ENCODE assay signal across 1 cellular context in the genomic region with DNA sequence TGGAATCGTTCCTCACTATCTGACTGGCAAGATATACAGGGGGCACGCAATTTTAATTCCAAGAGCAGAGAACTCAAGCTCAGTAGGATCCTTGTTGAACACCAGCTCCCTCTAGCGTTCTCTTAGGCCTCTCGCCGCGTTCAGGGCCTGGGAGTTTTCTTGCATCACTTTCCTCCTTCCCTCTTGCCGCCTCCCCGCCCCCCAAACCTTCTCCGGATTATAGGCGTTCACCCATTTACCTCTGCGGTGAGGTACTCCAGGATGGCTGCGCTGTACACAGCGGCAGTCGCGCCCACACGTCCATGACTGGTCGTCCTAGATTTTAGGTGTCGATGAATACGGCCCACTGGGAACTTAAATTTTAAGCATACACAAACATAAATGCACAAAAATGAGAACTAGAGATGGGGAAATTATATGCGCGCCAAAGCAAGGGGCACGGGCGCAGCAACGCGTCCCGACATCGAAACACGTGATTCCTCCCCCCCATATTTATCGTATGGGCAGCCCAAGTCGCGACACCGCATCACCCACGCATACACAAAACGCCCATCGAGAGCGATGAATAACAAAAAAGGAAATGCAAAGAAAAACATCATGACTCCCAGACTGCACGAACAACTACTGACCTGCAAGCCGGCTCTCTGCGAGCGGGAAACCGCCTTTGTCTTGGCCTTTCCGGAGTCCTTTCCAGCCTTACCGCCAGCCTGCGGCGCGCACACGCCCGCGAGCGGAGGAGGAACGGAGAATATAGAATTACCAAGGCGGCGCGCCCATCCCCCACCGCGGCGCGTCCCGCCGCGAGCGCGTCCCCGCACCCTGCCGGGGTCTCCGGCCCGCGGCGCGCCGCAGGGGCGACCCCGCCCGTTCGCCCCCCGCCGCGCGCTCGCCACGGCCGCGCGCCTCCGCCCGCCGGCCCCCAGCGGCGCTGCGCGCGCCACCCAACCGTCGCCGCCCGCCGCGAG.
TF ChIP-seq lines count a peak whose summit lies in the region.

No MANE protein-coding gene starts in this region.

TF ChIP-seq in HEK293, 187 proteins besides CTCF, POLR2A, EP300 and RAD21 (continued from another document and continues in another):
- no peak for TF ChIP-seq ZNF221 (tag by site-specific recombination; IDR thresholded peaks at IDR 0.05; ENCODE audit: borderline replicate concordance)
- TF ChIP-seq ZNF560 (tag by site-specific recombination; IDR thresholded peaks at IDR 0.05; ENCODE audit: borderline replicate concordance): no peak
- no peak for TF ChIP-seq ZNF311 (tag by site-specific recombination; IDR thresholded peaks at IDR 0.05; ENCODE audit: borderline replicate concordance)
- no peak for TF ChIP-seq ZNF19 (tag by site-specific recombination; IDR thresholded peaks at IDR 0.05; ENCODE audit: low read depth)
- peak; percentile 12; the same call in 1 of the 2 replicates for TF ChIP-seq ZNF623 (tag by site-specific recombination; IDR thresholded peaks at IDR 0.05)
- TF ChIP-seq ZNF423 (tag by site-specific recombination; IDR thresholded peaks at IDR 0.05): 0 out of 2 replicates have a peak, but pooled peaks have one; percentile 14
- peak; percentile 51 for TF ChIP-seq ZNF600 (tag by site-specific recombination; IDR thresholded peaks at IDR 0.05)
- TF ChIP-seq ZNF169 (tag by site-specific recombination; IDR thresholded peaks at IDR 0.05): no peak
- TF ChIP-seq ZXDB (tag by site-specific recombination; IDR thresholded peaks at IDR 0.05): no peak
- TF ChIP-seq, protein P1, sequence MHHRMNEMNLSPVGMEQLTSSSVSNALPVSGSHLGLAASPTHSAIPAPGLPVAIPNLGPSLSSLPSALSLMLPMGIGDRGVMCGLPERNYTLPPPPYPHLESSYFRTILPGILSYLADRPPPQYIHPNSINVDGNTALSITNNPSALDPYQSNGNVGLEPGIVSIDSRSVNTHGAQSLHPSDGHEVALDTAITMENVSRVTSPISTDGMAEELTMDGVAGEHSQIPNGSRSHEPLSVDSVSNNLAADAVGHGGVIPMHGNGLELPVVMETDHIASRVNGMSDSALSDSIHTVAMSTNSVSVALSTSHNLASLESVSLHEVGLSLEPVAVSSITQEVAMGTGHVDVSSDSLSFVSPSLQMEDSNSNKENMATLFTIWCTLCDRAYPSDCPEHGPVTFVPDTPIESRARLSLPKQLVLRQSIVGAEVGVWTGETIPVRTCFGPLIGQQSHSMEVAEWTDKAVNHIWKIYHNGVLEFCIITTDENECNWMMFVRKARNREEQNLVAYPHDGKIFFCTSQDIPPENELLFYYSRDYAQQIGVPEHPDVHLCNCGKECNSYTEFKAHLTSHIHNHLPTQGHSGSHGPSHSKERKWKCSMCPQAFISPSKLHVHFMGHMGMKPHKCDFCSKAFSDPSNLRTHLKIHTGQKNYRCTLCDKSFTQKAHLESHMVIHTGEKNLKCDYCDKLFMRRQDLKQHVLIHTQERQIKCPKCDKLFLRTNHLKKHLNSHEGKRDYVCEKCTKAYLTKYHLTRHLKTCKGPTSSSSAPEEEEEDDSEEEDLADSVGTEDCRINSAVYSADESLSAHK (tag by site-specific recombination; IDR thresholded peaks at IDR 0.05): no peak
- TF ChIP-seq KLF16 (tag by site-specific recombination; IDR thresholded peaks at IDR 0.05): 0 out of 2 replicates have a peak, but pooled peaks have one; percentile 12
- no peak for TF ChIP-seq OVOL3 (tag by site-specific recombination; IDR thresholded peaks at IDR 0.05)
- TF ChIP-seq REPIN1 (tag by site-specific recombination; IDR thresholded peaks at IDR 0.05; ENCODE audit: low read depth): no peak
- TF ChIP-seq ZNF404 (tag by site-specific recombination; IDR thresholded peaks at IDR 0.05): no peak
- no peak for TF ChIP-seq ZNF426 (tag by site-specific recombination; IDR thresholded peaks at IDR 0.05)
- TF ChIP-seq ZNF514 (tag by site-specific recombination; IDR thresholded peaks at IDR 0.05): no peak
- no peak for TF ChIP-seq ZNF670 (tag by site-specific recombination; IDR thresholded peaks at IDR 0.05; ENCODE audit: low read depth)
- no peak for TF ChIP-seq ZNF585B (tag by site-specific recombination; IDR thresholded peaks at IDR 0.05)
- TF ChIP-seq, protein P2, sequence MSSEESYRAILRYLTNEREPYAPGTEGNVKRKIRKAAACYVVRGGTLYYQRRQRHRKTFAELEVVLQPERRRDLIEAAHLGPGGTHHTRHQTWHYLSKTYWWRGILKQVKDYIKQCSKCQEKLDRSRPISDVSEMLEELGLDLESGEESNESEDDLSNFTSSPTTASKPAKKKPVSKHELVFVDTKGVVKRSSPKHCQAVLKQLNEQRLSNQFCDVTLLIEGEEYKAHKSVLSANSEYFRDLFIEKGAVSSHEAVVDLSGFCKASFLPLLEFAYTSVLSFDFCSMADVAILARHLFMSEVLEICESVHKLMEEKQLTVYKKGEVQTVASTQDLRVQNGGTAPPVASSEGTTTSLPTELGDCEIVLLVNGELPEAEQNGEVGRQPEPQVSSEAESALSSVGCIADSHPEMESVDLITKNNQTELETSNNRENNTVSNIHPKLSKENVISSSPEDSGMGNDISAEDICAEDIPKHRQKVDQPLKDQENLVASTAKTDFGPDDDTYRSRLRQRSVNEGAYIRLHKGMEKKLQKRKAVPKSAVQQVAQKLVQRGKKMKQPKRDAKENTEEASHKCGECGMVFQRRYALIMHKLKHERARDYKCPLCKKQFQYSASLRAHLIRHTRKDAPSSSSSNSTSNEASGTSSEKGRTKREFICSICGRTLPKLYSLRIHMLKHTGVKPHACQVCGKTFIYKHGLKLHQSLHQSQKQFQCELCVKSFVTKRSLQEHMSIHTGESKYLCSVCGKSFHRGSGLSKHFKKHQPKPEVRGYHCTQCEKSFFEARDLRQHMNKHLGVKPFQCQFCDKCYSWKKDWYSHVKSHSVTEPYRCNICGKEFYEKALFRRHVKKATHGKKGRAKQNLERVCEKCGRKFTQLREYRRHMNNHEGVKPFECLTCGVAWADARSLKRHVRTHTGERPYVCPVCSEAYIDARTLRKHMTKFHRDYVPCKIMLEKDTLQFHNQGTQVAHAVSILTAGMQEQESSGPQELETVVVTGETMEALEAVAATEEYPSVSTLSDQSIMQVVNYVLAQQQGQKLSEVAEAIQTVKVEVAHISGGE (tag by site-specific recombination; conservative IDR thresholded peaks at IDR 0.05; ENCODE audit: low read depth): 0 out of 2 replicates have a peak, but pooled peaks have one; percentile 34
- no peak for TF ChIP-seq ZNF768 (tag by site-specific recombination; IDR thresholded peaks at IDR 0.05)
- TF ChIP-seq ZNF658 (tag by site-specific recombination; IDR thresholded peaks at IDR 0.05): no peak
- TF ChIP-seq, protein P3, sequence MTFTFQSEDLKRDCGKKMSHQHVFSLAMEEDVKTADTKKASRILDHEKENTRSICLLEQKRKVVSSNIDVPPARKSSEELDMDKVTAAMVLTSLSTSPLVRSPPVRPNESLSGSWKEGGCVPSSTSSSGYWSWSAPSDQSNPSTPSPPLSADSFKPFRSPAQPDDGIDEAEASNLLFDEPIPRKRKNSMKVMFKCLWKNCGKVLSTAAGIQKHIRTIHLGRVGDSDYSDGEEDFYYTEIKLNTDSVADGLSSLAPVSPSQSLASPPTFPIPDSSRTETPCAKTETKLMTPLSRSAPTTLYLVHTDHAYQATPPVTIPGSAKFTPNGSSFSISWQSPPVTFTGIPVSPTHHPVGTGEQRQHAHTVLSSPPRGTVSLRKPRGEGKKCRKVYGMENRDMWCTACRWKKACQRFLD (tag by site-specific recombination; IDR thresholded peaks at IDR 0.05): no peak
- TF ChIP-seq, protein P4, sequence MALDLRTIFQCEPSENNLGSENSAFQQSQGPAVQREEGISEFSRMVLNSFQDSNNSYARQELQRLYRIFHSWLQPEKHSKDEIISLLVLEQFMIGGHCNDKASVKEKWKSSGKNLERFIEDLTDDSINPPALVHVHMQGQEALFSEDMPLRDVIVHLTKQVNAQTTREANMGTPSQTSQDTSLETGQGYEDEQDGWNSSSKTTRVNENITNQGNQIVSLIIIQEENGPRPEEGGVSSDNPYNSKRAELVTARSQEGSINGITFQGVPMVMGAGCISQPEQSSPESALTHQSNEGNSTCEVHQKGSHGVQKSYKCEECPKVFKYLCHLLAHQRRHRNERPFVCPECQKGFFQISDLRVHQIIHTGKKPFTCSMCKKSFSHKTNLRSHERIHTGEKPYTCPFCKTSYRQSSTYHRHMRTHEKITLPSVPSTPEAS (tag by site-specific recombination; IDR thresholded peaks at IDR 0.05): no peak
- no peak for TF ChIP-seq SCRT2 (tag by site-specific recombination; IDR thresholded peaks at IDR 0.05)
- TF ChIP-seq ZNF248 (tag by site-specific recombination; IDR thresholded peaks at IDR 0.05): no peak
- TF ChIP-seq ZNF629 (tag by site-specific recombination; IDR thresholded peaks at IDR 0.05): peak; percentile 40
- no peak for TF ChIP-seq ZNF76 (tag by site-specific recombination; IDR thresholded peaks at IDR 0.05; ENCODE audit: borderline replicate concordance, low read depth)
- TF ChIP-seq, protein P5, sequence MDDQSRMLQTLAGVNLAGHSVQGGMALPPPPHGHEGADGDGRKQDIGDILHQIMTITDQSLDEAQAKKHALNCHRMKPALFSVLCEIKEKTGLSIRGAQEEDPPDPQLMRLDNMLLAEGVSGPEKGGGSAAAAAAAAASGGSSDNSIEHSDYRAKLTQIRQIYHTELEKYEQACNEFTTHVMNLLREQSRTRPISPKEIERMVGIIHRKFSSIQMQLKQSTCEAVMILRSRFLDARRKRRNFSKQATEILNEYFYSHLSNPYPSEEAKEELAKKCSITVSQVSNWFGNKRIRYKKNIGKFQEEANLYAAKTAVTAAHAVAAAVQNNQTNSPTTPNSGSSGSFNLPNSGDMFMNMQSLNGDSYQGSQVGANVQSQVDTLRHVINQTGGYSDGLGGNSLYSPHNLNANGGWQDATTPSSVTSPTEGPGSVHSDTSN (CRISPR knock-in tag; IDR thresholded peaks at IDR 0.05): no peak
- TF ChIP-seq ZNF2 (tag by site-specific recombination; IDR thresholded peaks at IDR 0.05): peak; percentile 62; the same call in 1 of the 2 replicates
- TF ChIP-seq ZBTB1 (tag by site-specific recombination; IDR thresholded peaks at IDR 0.05): no peak
- TF ChIP-seq, protein P6, sequence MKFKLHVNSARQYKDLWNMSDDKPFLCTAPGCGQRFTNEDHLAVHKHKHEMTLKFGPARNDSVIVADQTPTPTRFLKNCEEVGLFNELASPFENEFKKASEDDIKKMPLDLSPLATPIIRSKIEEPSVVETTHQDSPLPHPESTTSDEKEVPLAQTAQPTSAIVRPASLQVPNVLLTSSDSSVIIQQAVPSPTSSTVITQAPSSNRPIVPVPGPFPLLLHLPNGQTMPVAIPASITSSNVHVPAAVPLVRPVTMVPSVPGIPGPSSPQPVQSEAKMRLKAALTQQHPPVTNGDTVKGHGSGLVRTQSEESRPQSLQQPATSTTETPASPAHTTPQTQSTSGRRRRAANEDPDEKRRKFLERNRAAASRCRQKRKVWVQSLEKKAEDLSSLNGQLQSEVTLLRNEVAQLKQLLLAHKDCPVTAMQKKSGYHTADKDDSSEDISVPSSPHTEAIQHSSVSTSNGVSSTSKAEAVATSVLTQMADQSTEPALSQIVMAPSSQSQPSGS (tag by site-specific recombination; IDR thresholded peaks at IDR 0.05; ENCODE audit: low read depth): no peak
- TF ChIP-seq, protein P7, sequence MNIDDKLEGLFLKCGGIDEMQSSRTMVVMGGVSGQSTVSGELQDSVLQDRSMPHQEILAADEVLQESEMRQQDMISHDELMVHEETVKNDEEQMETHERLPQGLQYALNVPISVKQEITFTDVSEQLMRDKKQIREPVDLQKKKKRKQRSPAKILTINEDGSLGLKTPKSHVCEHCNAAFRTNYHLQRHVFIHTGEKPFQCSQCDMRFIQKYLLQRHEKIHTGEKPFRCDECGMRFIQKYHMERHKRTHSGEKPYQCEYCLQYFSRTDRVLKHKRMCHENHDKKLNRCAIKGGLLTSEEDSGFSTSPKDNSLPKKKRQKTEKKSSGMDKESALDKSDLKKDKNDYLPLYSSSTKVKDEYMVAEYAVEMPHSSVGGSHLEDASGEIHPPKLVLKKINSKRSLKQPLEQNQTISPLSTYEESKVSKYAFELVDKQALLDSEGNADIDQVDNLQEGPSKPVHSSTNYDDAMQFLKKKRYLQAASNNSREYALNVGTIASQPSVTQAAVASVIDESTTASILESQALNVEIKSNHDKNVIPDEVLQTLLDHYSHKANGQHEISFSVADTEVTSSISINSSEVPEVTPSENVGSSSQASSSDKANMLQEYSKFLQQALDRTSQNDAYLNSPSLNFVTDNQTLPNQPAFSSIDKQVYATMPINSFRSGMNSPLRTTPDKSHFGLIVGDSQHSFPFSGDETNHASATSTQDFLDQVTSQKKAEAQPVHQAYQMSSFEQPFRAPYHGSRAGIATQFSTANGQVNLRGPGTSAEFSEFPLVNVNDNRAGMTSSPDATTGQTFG (tag by site-specific recombination; IDR thresholded peaks at IDR 0.05; ENCODE audit: borderline replicate concordance): no peak
- no peak; the same call in 1 of the 2 replicates for TF ChIP-seq ZIC2 (tag by site-specific recombination; IDR thresholded peaks at IDR 0.05)
- TF ChIP-seq, protein P8, sequence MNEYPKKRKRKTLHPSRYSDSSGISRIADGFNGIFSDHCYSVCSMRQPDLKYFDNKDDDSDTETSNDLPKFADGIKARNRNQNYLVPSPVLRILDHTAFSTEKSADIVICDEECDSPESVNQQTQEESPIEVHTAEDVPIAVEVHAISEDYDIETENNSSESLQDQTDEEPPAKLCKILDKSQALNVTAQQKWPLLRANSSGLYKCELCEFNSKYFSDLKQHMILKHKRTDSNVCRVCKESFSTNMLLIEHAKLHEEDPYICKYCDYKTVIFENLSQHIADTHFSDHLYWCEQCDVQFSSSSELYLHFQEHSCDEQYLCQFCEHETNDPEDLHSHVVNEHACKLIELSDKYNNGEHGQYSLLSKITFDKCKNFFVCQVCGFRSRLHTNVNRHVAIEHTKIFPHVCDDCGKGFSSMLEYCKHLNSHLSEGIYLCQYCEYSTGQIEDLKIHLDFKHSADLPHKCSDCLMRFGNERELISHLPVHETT (tag by site-specific recombination; IDR thresholded peaks at IDR 0.05): no peak
- no peak for TF ChIP-seq HOXA7 (CRISPR knock-in tag; IDR thresholded peaks at IDR 0.05; ENCODE audit: borderline replicate concordance)
- no peak for TF ChIP-seq ZNF776 (tag by site-specific recombination; IDR thresholded peaks at IDR 0.05; ENCODE audit: borderline replicate concordance)
- TF ChIP-seq ZNF140 (tag by site-specific recombination; IDR thresholded peaks at IDR 0.05): no peak
- TF ChIP-seq ZNF239 (tag by site-specific recombination; IDR thresholded peaks at IDR 0.05): no peak
- no peak for TF ChIP-seq ZNF274 (IDR thresholded peaks at IDR 0.05; ENCODE audit: low read length)
- no peak for TF ChIP-seq ZNF274 (tag by site-specific recombination; IDR thresholded peaks at IDR 0.05; ENCODE audit: borderline replicate concordance)
- no peak for TF ChIP-seq BCL11B (tag by site-specific recombination; IDR thresholded peaks at IDR 0.05; ENCODE audit: low read depth)
- TF ChIP-seq, protein P9, sequence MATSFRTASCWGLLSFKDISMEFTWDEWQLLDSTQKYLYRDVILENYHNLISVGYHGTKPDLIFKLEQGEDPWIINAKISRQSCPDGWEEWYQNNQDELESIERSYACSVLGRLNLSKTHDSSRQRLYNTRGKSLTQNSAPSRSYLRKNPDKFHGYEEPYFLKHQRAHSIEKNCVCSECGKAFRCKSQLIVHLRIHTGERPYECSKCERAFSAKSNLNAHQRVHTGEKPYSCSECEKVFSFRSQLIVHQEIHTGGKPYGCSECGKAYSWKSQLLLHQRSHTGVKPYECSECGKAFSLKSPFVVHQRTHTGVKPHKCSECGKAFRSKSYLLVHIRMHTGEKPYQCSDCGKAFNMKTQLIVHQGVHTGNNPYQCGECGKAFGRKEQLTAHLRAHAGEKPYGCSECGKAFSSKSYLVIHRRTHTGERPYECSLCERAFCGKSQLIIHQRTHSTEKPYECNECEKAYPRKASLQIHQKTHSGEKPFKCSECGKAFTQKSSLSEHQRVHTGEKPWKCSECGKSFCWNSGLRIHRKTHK (tag by site-specific recombination; IDR thresholded peaks at IDR 0.05): no peak
